Comparison of ENCODE assay signal across 20 cellular contexts in the genomic region with DNA sequence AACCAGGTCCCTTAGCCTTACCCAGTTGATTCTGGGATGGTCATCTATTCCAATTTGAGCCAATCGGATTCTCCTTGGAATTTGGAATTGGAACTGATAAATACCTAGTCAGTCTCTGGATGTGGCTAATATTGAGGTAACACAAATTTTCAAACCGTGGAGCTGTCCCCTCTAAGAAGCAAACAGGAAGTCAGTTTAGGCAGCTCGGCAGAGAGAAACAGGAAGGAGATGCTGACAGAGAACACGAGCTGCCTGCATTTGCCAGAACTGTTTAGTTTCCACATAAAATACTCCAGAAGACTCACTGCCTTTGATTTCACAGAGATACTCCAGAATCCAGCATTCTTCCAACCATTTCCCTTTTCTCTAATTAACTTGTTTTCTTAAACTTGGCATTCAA.
"Had no signal": no experiment of that assay in that cellular context is flagged by ENCODE, and none has a peak within 500 bp of the region (broad histone marks: within the 10 kb centered on the region; RNA-seq: fewer than 3 reads in every experiment).

No MANE protein-coding gene starts in this region.

- H3K27ac ChIP-seq: body of pancreas, cardiac muscle cell, heart left ventricle, right lobe of liver, skin epidermis, tibial artery, VCaP had no signal

- H3K4me1 ChIP-seq: body of pancreas, heart left ventricle, right lobe of liver, tibial artery had no signal

- ATAC-seq: activated CD8-positive, alpha-beta T cell treated with anti-CD3 and anti-CD28 coated beads, Interleukin-2, amount 10 ng/mL, durations not matched to agents 7 days and 5 days; body of pancreas; heart left ventricle; left cardiac atrium; naive thymus-derived CD4-positive, alpha-beta T cell; right lobe of liver; stimulated activated effector memory CD8-positive, alpha-beta T cell treated with anti-CD3 and anti-CD28 coated beads, Interleukin-12 subunit alpha, Interleukin-12 subunit beta, amount 100 ng/mL, for 72 hours; stimulated activated naive CD8-positive, alpha-beta T cell treated with anti-CD3 and anti-CD28 coated beads, Interleukin-15, amount 100 ng/mL, for 72 hours had no signal

- H3K27me3 ChIP-seq: body of pancreas, cardiac muscle cell, heart left ventricle, right lobe of liver, tibial artery had no signal

- H3K36me3 ChIP-seq: cardiac muscle cell, heart left ventricle, right lobe of liver, tibial artery had no signal

- DNase-seq: activated CD4-positive, alpha-beta T cell treated with anti-CD3 and anti-CD28 coated beads for 1 hour; activated CD4-positive, alpha-beta T cell treated with anti-CD3 and anti-CD28 coated beads, Interleukin-2, amount 50 U/mL, for 1 hour; activated CD8-positive, alpha-beta T cell treated with anti-CD3 and anti-CD28 coated beads, Interleukin-2, amount 10 ng/mL, durations not matched to agents 7 days and 5 days; activated gamma-delta T cell treated with Interleukin-2 at 50 U/mL for 16 hours; anterior cingulate cortex; body of pancreas; effector CD4-positive, alpha-beta T cell; heart left ventricle; islet precursor cell; left cardiac atrium; naive thymus-derived CD4-positive, alpha-beta T cell; occipital lobe; right lobe of liver; stimulated activated CD4-positive, alpha-beta T cell treated with anti-CD3 and anti-CD28 coated beads, Interleukin-2, amount 100 ng/mL, for 24 hours; stimulated activated naive CD8-positive, alpha-beta T cell treated with anti-CD3 and anti-CD28 coated beads, Interleukin-15, amount 100 ng/mL, for 72 hours; tibial artery had no signal

- H3K4me3 ChIP-seq: body of pancreas, cardiac muscle cell, heart left ventricle, right lobe of liver, skin epidermis, tibial artery had no signal

- H3K9me3 ChIP-seq: body of pancreas, right lobe of liver, tibial artery had no signal
